In the genomic region with DNA sequence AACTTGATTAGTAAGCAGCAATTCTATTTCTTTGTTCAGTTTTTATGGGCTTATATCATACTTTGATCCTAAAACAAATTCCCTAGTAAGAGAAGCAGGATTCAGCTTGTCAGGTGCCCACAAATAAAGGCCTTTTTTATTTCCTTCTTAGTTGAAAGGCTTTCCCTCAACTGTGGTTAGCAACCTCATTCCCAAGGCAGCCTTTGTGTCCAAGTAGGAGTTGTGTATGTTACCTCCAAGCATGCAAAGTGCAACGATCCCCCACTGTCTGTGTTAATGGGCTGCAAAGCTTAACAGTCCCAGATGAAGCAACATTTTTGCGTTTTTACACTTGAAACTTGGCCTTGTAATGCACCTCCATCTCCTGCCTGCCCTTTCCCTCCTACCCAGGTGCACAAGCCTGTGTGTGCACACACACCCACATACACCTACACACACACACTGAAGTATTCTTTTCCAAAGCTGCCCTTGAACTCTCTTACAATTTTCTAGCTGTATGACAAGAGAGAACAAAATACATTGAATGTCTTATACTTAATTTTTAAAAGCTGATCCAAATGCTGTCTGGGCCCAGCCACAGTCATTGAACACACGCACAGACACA, we compare ENCODE assay signal across 18 cellular contexts.
A peak's percentile ranks its signal among the peaks of the same experiment; 100 is the strongest.
DNase-seq lines count a peak whose midpoint lies in the region; ATAC-seq, FAIRE-seq and TF ChIP-seq lines count a peak whose summit lies in the region.
"Had no signal": no experiment of that assay in that cellular context is flagged by ENCODE, and none has a peak within 500 bp of the region (broad histone marks: within the 10 kb centered on the region; RNA-seq: fewer than 3 reads in every experiment).

No MANE protein-coding gene starts in this region.

- H2AK5ac ChIP-seq in H1 (ENCODE audit: low read depth, low read length) = no peak overlapping the region

- H3K18ac ChIP-seq in H1 (ENCODE audit: extremely low read depth, low read length) = no peak overlapping the region

- intact Hi-C loops in left lung (cut with DNase I) = no loop called here
- intact Hi-C loops in lower leg skin (cut with DNase I; ENCODE audit: low total_unique reads) = no loop called here

- H2BK15ac ChIP-seq in H1 (ENCODE audit: low read length) = no peak overlapping the region

- H3K14ac ChIP-seq in H1 (ENCODE audit: insufficient read length) = no peak overlapping the region

- no peak for TF ChIP-seq RAD21 in H1 (IDR thresholded peaks at IDR 0.05 in 1 of 2, conservative IDR thresholded peaks at IDR 0.05 in 1 of 2; ENCODE audit: low read depth in 2 of 2, low read length in 2 of 2)

- TF ChIP-seq POLR2A in H1 (IDR thresholded peaks at IDR 0.05; ENCODE audit: control extremely low read depth in 1 of 2, low read depth in 2 of 2, low read length in 2 of 2) = no peak
- TF ChIP-seq POLR2A in lower leg skin (IDR thresholded peaks at IDR 0.05) = no peak

- 72% methylated on average over 3 of the region's 3 CpGs; no CpG with 5 or more reads in 1 of the 2 experiments for WGBS in H1 (ENCODE audit: extremely low coverage in 1 of 2, insufficient coverage in 1 of 2, insufficient read length in 1 of 2, insufficient replicate concordance in 2 of 2, low coverage in 1 of 2, low lambda C conversion rate in 2 of 2, missing lambda C conversion rate in 1 of 2), 2 experiments
- WGBS in lower leg skin, 2 donors = 26 to 38% methylated on average over 3 of the region's 3 CpGs

- peak; percentile 18 for ATAC-seq in left lung
- no peak for ATAC-seq in HG02870 (IDR thresholded peaks at IDR 0.05; ENCODE audit: unreplicated experiment)
- ATAC-seq: effector memory CD8-positive, alpha-beta T cell; left lobe of liver had no signal

- H3K23me2 ChIP-seq in H1 (ENCODE audit: low read depth, low read length) = no peaks in the 10 kb centered on the region

- H4K20me1 ChIP-seq in H1 (replicated peaks in 1 of 2; ENCODE audit: control insufficient read depth in 1 of 2, insufficient read depth in 2 of 2, low read length in 2 of 2) = no peaks in the 10 kb centered on the region

- H3K79me2 ChIP-seq in H1 (ENCODE audit: control insufficient read depth in 1 of 2, insufficient read depth in 2 of 2, low read length in 2 of 2) = no peaks in the 10 kb centered on the region

- H3K79me1 ChIP-seq in H1 (ENCODE audit: low read depth, low read length) = no peaks in the 10 kb centered on the region

- no peak overlapping the region for H2AFZ ChIP-seq in H1 (ENCODE audit: low read length)

- H3K36me3 ChIP-seq in H1 (ENCODE audit: control insufficient read depth in 2 of 4, insufficient read depth in 4 of 4, low read length in 3 of 4) = no peaks in the 10 kb centered on the region
- no peaks in the 10 kb centered on the region for H3K36me3 ChIP-seq in left lung
- H3K36me3 ChIP-seq: cardiac muscle cell, neutrophil had no signal

- H3K4me1 ChIP-seq in H1 (replicated peaks in 1 of 4; ENCODE audit: control insufficient read depth in 3 of 4, insufficient read depth in 4 of 4, low read length in 3 of 4) = peaks cover 0 to 3% (median 1%) of the 10 kb centered on the region in 4 experiments; a peak in 2 of 7 replicates
- H3K4me1 ChIP-seq in left lung = peaks cover 0 to 5% of the 10 kb centered on the region in 2 donors

- no peak overlapping the region for H2BK12ac ChIP-seq in H1 (ENCODE audit: low read depth, low read length)

- peaks cover 4% of the 10 kb centered on the region; the same call in 1 of the 2 replicates for H3K9me3 ChIP-seq in AG04450 (ENCODE audit: control insufficient read depth, insufficient read depth, low read length)
- no peaks in the 10 kb centered on the region for H3K9me3 ChIP-seq in H1 (ENCODE audit: insufficient read depth in 2 of 2, low read depth in 1 of 2, low read length in 1 of 2)
- H3K9me3 ChIP-seq in left lung = peaks cover 0 to 2% of the 10 kb centered on the region in 2 donors
- H3K9me3 ChIP-seq: neutrophil had no signal

- no peak overlapping the region for H4K91ac ChIP-seq in H1 (replicated peaks; ENCODE audit: insufficient read length, low read length)

- H3K4ac ChIP-seq in H1 (replicated peaks; ENCODE audit: insufficient read length, low read depth, low read length) = no peak overlapping the region

- POLR2A ChIA-PET in AG04450 (lab: Yijun Ruan, JAX) = interaction anchor here (1.2 to 1.4 kb wide), 2 partner anchors 10 to 364 kb away, joined by 3 to 7 read pairs; a partner anchor contains a TSS
- POLR2A ChIA-PET in RWPE1 (lab: Yijun Ruan, JAX; ENCODE audit: low non-redundant PET) = no interaction called here
- POLR2A ChIA-PET in H1 (lab: Charles Lee; ENCODE audit: partially characterized antibody) = no interaction called here

- H4K5ac ChIP-seq in H1 (ENCODE audit: insufficient read length, low read depth, low read length) = no peak overlapping the region

- FAIRE-seq in H1 (lab: Jason Lieb, UNC) = peak; percentile 24
- FAIRE-seq: small intestine had no signal

- no peak overlapping the region for H2BK20ac ChIP-seq in H1 (ENCODE audit: low read length)

- no peak overlapping the region for H3K23ac ChIP-seq in H1 (ENCODE audit: insufficient read length)

- H3K9ac ChIP-seq in H1 (replicated peaks in 1 of 4; ENCODE audit: extremely low read depth in 1 of 4, low read depth in 3 of 4, low read length in 3 of 4) = no peak overlapping the region

- no peak for TF ChIP-seq EP300 in H1 (IDR thresholded peaks at IDR 0.05; ENCODE audit: borderline replicate concordance in 1 of 2, low read depth in 2 of 2, low read length in 2 of 2)

- no peak overlapping the region for H2BK5ac ChIP-seq in H1 (ENCODE audit: low read depth, low read length)

- H3K4me3 ChIP-seq in AG04450 (ENCODE audit: low read depth, low read length) (no peak overlapping the region), H1 (ENCODE audit: extremely low read depth in 1 of 4, insufficient read depth in 2 of 4, low read depth in 3 of 4, low read length in 4 of 4) (no peak overlapping the region), left lung (no peak overlapping the region), lower leg skin (ENCODE audit: low read depth, poor library complexity, severe bottlenecking) (no peak overlapping the region)
- H3K4me3 ChIP-seq: cardiac muscle cell had no signal

- no peak overlapping the region for H2BK120ac ChIP-seq in H1 (replicated peaks; ENCODE audit: low read depth, low read length)

- DNase-seq in AG04450 (ENCODE audit: low read depth, low spot score) = no peak
- DNase-seq in RWPE1 (ENCODE audit: low spot score) = no peak
- DNase-seq in H1 (ENCODE audit: low read depth in 1 of 2, low spot score in 2 of 2) = no peak
- no peak for DNase-seq in left lung
- DNase-seq in midbrain (lab: John Stamatoyannopoulos, UW) = no peak
- no peak for DNase-seq in lower leg skin (ENCODE audit: low spot score in 2 of 2)
- DNase-seq in SIG-M5 (lab: John Stamatoyannopoulos, UW) = no peak
- DNase-seq: ACHN; activated CD8-positive, alpha-beta memory T cell treated with anti-CD3 and anti-CD28 coated beads for 24 hours; activated effector memory CD4-positive, alpha-beta T cell treated with Interleukin-2 at 50 U/mL for 16 hours; effector memory CD8-positive, alpha-beta T cell; MM.1S; NCI-H2171 treated with DMSO at 0.1 percent for 48 hours; small intestine had no signal

- no peaks in the 10 kb centered on the region for H3K27me3 ChIP-seq in AG04450 (ENCODE audit: control insufficient read depth, insufficient read depth, low read length)
- H3K27me3 ChIP-seq in H1 (replicated peaks in 1 of 4; ENCODE audit: control insufficient read depth in 3 of 4, extremely low read depth in 1 of 4, insufficient read depth in 3 of 4, low read length in 3 of 4) = no peaks in the 10 kb centered on the region
- no peaks in the 10 kb centered on the region for H3K27me3 ChIP-seq in left lung
- H3K27me3 ChIP-seq: cardiac muscle cell, neutrophil had no signal

- H4K8ac ChIP-seq in H1 (ENCODE audit: extremely low read depth, insufficient read depth, low read length) = no peak overlapping the region; the same call in 1 of the 2 replicates

- H3K56ac ChIP-seq in H1 (replicated peaks; ENCODE audit: insufficient read length, low read depth, low read length) = no peak overlapping the region

- peak overlapping the region; percentile 85 for H3K27ac ChIP-seq in AG04450 (ENCODE audit: low read depth, low read length)
- peak overlapping the region; percentile 92 for H3K27ac ChIP-seq in RWPE1
- no peak overlapping the region for H3K27ac ChIP-seq in H1 (ENCODE audit: low read depth, low read length)
- no peak overlapping the region for H3K27ac ChIP-seq in left lung
- H3K27ac ChIP-seq: cardiac muscle cell, neutrophil had no signal

- TF ChIP-seq CTCF in AG04450 (IDR thresholded peaks at IDR 0.05; ENCODE audit: low read depth, low read length) (no peak), RWPE1 (conservative IDR thresholded peaks at IDR 0.05; ENCODE audit: low read depth) (no peak), H1 (IDR thresholded peaks at IDR 0.05; ENCODE audit: control extremely low read depth in 1 of 3, insufficient read depth in 1 of 3, low read depth in 1 of 3, low read length in 3 of 3) (no peak), left lung (IDR thresholded peaks at IDR 0.05) (no peak), lower leg skin (IDR thresholded peaks at IDR 0.05) (no peak)

- CTCF ChIA-PET in AG04450 (lab: Charles Lee) = interaction anchor here (0.5 to 1.6 kb wide), 7 partner anchors 10 to 694 kb away, joined by 3 to 4 read pairs (median 3); no protein-coding TSS in a partner anchor
- CTCF ChIA-PET in RWPE1 (lab: Yijun Ruan, JAX) = interaction anchor here (0.6 to 0.8 kb wide), 7 partner anchors 15 to 679 kb away, joined by 3 read pairs; no protein-coding TSS in a partner anchor
- CTCF ChIA-PET in H1 (lab: Charles Lee; ENCODE audit: partially characterized antibody) = interaction anchor here (1.1 to 1.2 kb wide), 2 partner anchors 15 to 679 kb away, joined by 3 to 5 read pairs; no protein-coding TSS in a partner anchor

- H3K4me2 ChIP-seq in H1 (ENCODE audit: insufficient read depth in 1 of 2, low read depth in 2 of 2, low read length in 2 of 2) = no peak overlapping the region

TF ChIP-seq in H1, 55 proteins besides CTCF, POLR2A, EP300 and RAD21:
- TF ChIP-seq CBX5 (IDR thresholded peaks at IDR 0.05; ENCODE audit: low read depth, low read length) = no peak
- TF ChIP-seq EGR1 (IDR thresholded peaks at IDR 0.05; ENCODE audit: borderline replicate concordance, low read depth, low read length) = no peak
- no peak for TF ChIP-seq CHD2 (IDR thresholded peaks at IDR 0.05; ENCODE audit: low read length)
- TF ChIP-seq SP2 (IDR thresholded peaks at IDR 0.05; ENCODE audit: low read length) = no peak
- TF ChIP-seq, protein P1, sequence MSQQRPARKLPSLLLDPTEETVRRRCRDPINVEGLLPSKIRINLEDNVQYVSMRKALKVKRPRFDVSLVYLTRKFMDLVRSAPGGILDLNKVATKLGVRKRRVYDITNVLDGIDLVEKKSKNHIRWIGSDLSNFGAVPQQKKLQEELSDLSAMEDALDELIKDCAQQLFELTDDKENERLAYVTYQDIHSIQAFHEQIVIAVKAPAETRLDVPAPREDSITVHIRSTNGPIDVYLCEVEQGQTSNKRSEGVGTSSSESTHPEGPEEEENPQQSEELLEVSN (IDR thresholded peaks at IDR 0.05) = no peak
- no peak for TF ChIP-seq CREB1 (IDR thresholded peaks at IDR 0.05)

Comparison
In these comparisons a context has a peak if more than half of its experiments do, and no peak if none do; other contexts are left out.
1. H3K27ac ChIP-seq: peak in AG04450 (single experiment) and RWPE1 (single experiment); none in H1 (single experiment) and left lung (0 of 2).